Comparison of ENCODE assay signal across 26 cellular contexts in the genomic region with DNA sequence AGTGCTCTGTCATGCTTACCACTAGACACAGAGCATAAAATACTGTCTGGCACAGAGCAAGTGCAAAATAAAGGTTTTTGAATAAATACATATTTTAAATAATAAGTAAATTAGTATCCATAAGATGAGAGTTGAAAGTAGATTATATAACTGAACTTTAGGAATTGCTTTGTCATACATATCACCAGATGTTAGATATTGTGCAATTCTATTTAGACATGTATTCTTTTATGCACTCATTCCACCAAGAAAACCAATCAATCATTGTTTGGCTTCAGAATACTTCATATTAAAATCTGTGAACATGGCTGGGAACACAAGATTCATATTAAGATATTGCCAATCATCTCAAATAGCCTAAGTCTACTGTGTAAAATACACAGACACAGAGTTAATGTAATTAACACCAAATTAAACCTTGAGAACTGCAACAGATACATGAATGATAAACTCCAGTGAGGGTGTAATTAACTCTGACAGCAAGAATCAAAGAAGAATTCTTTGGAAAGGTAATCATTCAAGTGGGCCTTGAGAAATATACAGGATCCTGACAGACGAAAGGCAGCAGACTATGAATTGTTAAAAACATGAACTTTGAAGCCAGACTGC.
"Had no signal": no experiment of that assay in that cellular context is flagged by ENCODE, and none has a peak within 500 bp of the region (broad histone marks: within the 10 kb centered on the region; RNA-seq: fewer than 3 reads in every experiment).

No MANE protein-coding gene starts in this region.

- H3K27me3 ChIP-seq: adrenal gland, brain microvascular endothelial cell, heart left ventricle, neural progenitor cell, right atrium auricular region, spleen, tibial nerve had no signal

- H3K4me3 Mint-ChIP-seq: activated naive CD8-positive, alpha-beta T cell; immature natural killer cell; natural killer cell; neural progenitor cell; T-helper 1 cell treated with Interleukin-12 subunit alpha and Interleukin-12 subunit beta and Interleukin-4 antibody, amounts not matched to agents 30 μg/mL and 1 μg/mL, for 36 hours had no signal

- ATAC-seq: heart left ventricle, left lobe of liver, lower lobe of right lung, natural killer cell, psoas muscle had no signal

- H3K4me2 ChIP-seq: neural progenitor cell had no signal

- H3K9me3 Mint-ChIP-seq: neural progenitor cell; T-helper 1 cell treated with Interleukin-12 subunit alpha and Interleukin-12 subunit beta and Interleukin-4 antibody, amounts not matched to agents 30 μg/mL and 1 μg/mL, for 36 hours had no signal

- DNase-seq: activated CD4-positive, alpha-beta T cell treated with anti-CD3 and anti-CD28 coated beads for 4 hours; activated CD4-positive, alpha-beta T cell treated with anti-CD3 and anti-CD28 coated beads, Interleukin-2, amount 50 U/mL, for 4 hours; activated effector memory CD4-positive, alpha-beta T cell treated with Interleukin-2 at 50 U/mL for 16 hours; activated naive CD4-positive, alpha-beta T cell treated with Interleukin-2 at 50 U/mL for 16 hours; activated T-cell treated with anti-CD3 and anti-CD28 coated beads for 4 hours; adrenal gland; foreskin fibroblast; heart left ventricle; hypothalamus; immature natural killer cell; lower lobe of right lung; natural killer cell; occipital lobe; psoas muscle; spleen; stimulated activated naive CD4-positive, alpha-beta T cell treated with Interleukin-2 at 50 U/mL for 16 hours; T-helper 9 cell had no signal

- H3K27ac Mint-ChIP-seq: activated naive CD8-positive, alpha-beta T cell; natural killer cell; neural progenitor cell; T-helper 1 cell treated with Interleukin-12 subunit alpha and Interleukin-12 subunit beta and Interleukin-4 antibody, amounts not matched to agents 30 μg/mL and 1 μg/mL, for 36 hours had no signal

- H2AFZ ChIP-seq: neural progenitor cell, parathyroid adenoma had no signal

- H3K4me1 ChIP-seq: adrenal gland, heart left ventricle, lower lobe of right lung, neural progenitor cell, parathyroid adenoma, psoas muscle, right atrium auricular region, spleen, tibial nerve had no signal

- H3K4me1 Mint-ChIP-seq: immature natural killer cell, natural killer cell, neural progenitor cell had no signal

- H3K79me2 ChIP-seq: parathyroid adenoma had no signal

- H3K9me3 ChIP-seq: adrenal gland, heart left ventricle, lower lobe of right lung, psoas muscle, right atrium auricular region, spleen, tibial nerve had no signal

- H3K4me3 ChIP-seq: adrenal gland, heart left ventricle, lower lobe of right lung, neural progenitor cell, psoas muscle, right atrium auricular region, spleen, tibial nerve had no signal

- H3K36me3 ChIP-seq: adrenal gland, brain microvascular endothelial cell, heart left ventricle, lower lobe of right lung, neural progenitor cell, right atrium auricular region, spleen, tibial nerve had no signal

- H3K36me3 Mint-ChIP-seq: activated naive CD8-positive, alpha-beta T cell; immature natural killer cell; natural killer cell; neural progenitor cell had no signal

- H3K27ac ChIP-seq: adrenal gland, brain microvascular endothelial cell, heart left ventricle, lower lobe of right lung, neural progenitor cell, parathyroid adenoma, psoas muscle, right atrium auricular region, spleen, tibial nerve, VCaP had no signal

- H3K9ac ChIP-seq: neural progenitor cell, parathyroid adenoma had no signal
